Comparison of ENCODE assay signal across 11 cellular contexts in genomic region chr10:132482090-132482489, GRCh38. TPM values are rescaled to one million over a fixed set of nuclear protein-coding genes. Genes with fewer than 3 reads are reported as not detected.
DNase-seq lines count a peak whose midpoint lies in the region; ATAC-seq and TF ChIP-seq lines count a peak whose summit lies in the region.
"Had no signal": no experiment of that assay in that cellular context is flagged by ENCODE, and none has a peak within 500 bp of the region (broad histone marks: within the 10 kb centered on the region; RNA-seq: fewer than 3 reads in every experiment).

No MANE protein-coding gene starts in this region.

- no peak overlapping the region for H3K27ac ChIP-seq in PC-3 (ENCODE audit: low read length)

- intact Hi-C loops in PC-3 (cut with micrococcal nuclease) = no loop called here

- H3F3A ChIP-seq in PC-3 (ENCODE audit: low read length, unreplicated experiment) = no peaks in the 10 kb centered on the region

- H3K4me1 ChIP-seq in PC-3 (ENCODE audit: insufficient read depth, low read length) = no peaks in the 10 kb centered on the region

- CTCF ChIA-PET in PC-3 (lab: Charles Lee) = no interaction called here

- no peak overlapping the region for H3K9ac ChIP-seq in PC-3 (ENCODE audit: low read length)

- H3K9me3 ChIP-seq in PC-3 (ENCODE audit: low read length) = no peaks in the 10 kb centered on the region

- H4K20me1 ChIP-seq in PC-3 (ENCODE audit: low read length) = no peaks in the 10 kb centered on the region

- no peak for ATAC-seq in PC-3
- ATAC-seq in GM21528 (IDR thresholded peaks at IDR 0.05; ENCODE audit: low FRiP score, unreplicated experiment) = no peak
- ATAC-seq: activated naive CD8-positive, alpha-beta T cell treated with anti-CD3 and anti-CD28 coated beads, Interleukin-2, amount 50 U/mL, for 24 hours; left colon had no signal

- H3K4me2 ChIP-seq in PC-3 (ENCODE audit: low read length) = no peak overlapping the region

- POLR2A ChIA-PET in PC-3 (lab: Charles Lee; ENCODE audit: unreplicated experiment) = no interaction called here

- H3K79me2 ChIP-seq in PC-3 (ENCODE audit: low read length) = no peaks in the 10 kb centered on the region

- no peaks in the 10 kb centered on the region for H3K36me3 ChIP-seq in PC-3 (ENCODE audit: low read depth, low read length)

- no peak overlapping the region for H2AFZ ChIP-seq in PC-3 (ENCODE audit: low read length)

- TF ChIP-seq CTCF in AG09309 (IDR thresholded peaks at IDR 0.05; ENCODE audit: control insufficient read depth, insufficient read depth, low read depth, low read length, missing control alignments) (no peak), PC-3 (conservative IDR thresholded peaks at IDR 0.05; ENCODE audit: low read depth, low read length) (no peak)

- H3K4me3 ChIP-seq in AG09309 (ENCODE audit: control insufficient read depth, low read depth, low read length) = no peak overlapping the region
- H3K4me3 ChIP-seq in PC-3 (ENCODE audit: low read length) = no peak overlapping the region

- H3K27me3 ChIP-seq in PC-3 (ENCODE audit: low read length) = no peaks in the 10 kb centered on the region

- H3K9me2 ChIP-seq in PC-3 (replicated peaks; ENCODE audit: low read length) = no peaks in the 10 kb centered on the region

- DNase-seq in AG09309 (ENCODE audit: low read depth) = peak; percentile 53
- peak; percentile 32 for DNase-seq in PC-3
- peak; percentile 74 for DNase-seq in fibroblast of gingiva (ENCODE audit: low read depth)
- peak; percentile 63 for DNase-seq in non-pigmented ciliary epithelial cell (ENCODE audit: low read depth)
- DNase-seq in NCI-H524 treated with DMSO at 0.1 percent for 48 hours (lab: John Stamatoyannopoulos, UW) = no peak
- DNase-seq in NCI-H2081 treated with DMSO at 0.1 percent for 48 hours (lab: John Stamatoyannopoulos, UW) = no peak
- no peak for DNase-seq in NCI-H446 treated with DMSO at 0.1 percent for 48 hours (lab: John Stamatoyannopoulos, UW)
- DNase-seq: activated naive CD8-positive, alpha-beta T cell treated with anti-CD3 and anti-CD28 coated beads, Interleukin-2, amount 50 U/mL, for 24 hours; COR-L47 had no signal

- no TSS peak for BruUV-seq in PC-3 (replicated peaks; lab: Mats Ljungman, UMichigan)

RNA-seq across cellular contexts. Expression of gene INPP5A, which starts 55.5 kb away (rescaled TPM):
- 22.6 and 27.8 TPM in 2 replicates for total RNA-seq in PC-3 (2014; rRNA removed)

Comparison
In these comparisons a context has a peak if more than half of its experiments do, and no peak if none do; other contexts are left out.
1. DNase-seq: peak in AG09309 (single experiment), PC-3 (single experiment), fibroblast of gingiva (single experiment) and non-pigmented ciliary epithelial cell (single experiment); none in NCI-H524 treated with DMSO at 0.1 percent for 48 hours (single experiment), NCI-H2081 treated with DMSO at 0.1 percent for 48 hours (single experiment) and NCI-H446 treated with DMSO at 0.1 percent for 48 hours (single experiment).